In genomic region chr4:176422511-176422910, GRCh38 we compare ENCODE assay signal across 2 cellular contexts.
TF ChIP-seq lines count a peak whose summit lies in the region.

No MANE protein-coding gene starts in this region.

TF ChIP-seq in IMR-90, 13 proteins besides CTCF, POLR2A, EP300 and RAD21:
- TF ChIP-seq MXI1 (IDR thresholded peaks at IDR 0.05; ENCODE audit: borderline replicate concordance, low read depth, low read length) (no peak), USF2 (IDR thresholded peaks at IDR 0.05; ENCODE audit: low read depth, low read length) (no peak), FOS (IDR thresholded peaks at IDR 0.05; ENCODE audit: low read depth, low read length) (no peak), MAZ (IDR thresholded peaks at IDR 0.05; ENCODE audit: borderline replicate concordance, low read depth, low read length) (no peak), NFE2L2 (IDR thresholded peaks at IDR 0.05; ENCODE audit: low read depth, low read length) (no peak), MAFK (IDR thresholded peaks at IDR 0.05; ENCODE audit: low read depth, low read length) (no peak), CHD1 (IDR thresholded peaks at IDR 0.05; ENCODE audit: low read depth, low read length) (no peak), ELK1 (IDR thresholded peaks at IDR 0.05; ENCODE audit: borderline replicate concordance, low read depth, low read length) (no peak), RFX5 (IDR thresholded peaks at IDR 0.05; ENCODE audit: low read depth, low read length) (no peak)

TF ChIP-seq in H1, 55 proteins besides CTCF, POLR2A, EP300 and RAD21:
- TF ChIP-seq RFX5 (IDR thresholded peaks at IDR 0.05; ENCODE audit: borderline replicate concordance, low read depth, low read length) = no peak
- TF ChIP-seq CHD7 (IDR thresholded peaks at IDR 0.05; ENCODE audit: insufficient replicate concordance, low read length) = no peak
- no peak for TF ChIP-seq POLR2AphosphoS5 (IDR thresholded peaks at IDR 0.05; ENCODE audit: low read depth, low read length)
- TF ChIP-seq SRF (IDR thresholded peaks at IDR 0.05; ENCODE audit: low read depth, low read length) = no peak
- no peak for TF ChIP-seq KDM5A (IDR thresholded peaks at IDR 0.05; ENCODE audit: low read length)
- TF ChIP-seq ATF3 (IDR thresholded peaks at IDR 0.05; ENCODE audit: insufficient read depth, low read depth, low read length) = no peak
- TF ChIP-seq FOSL1 (IDR thresholded peaks at IDR 0.05; ENCODE audit: insufficient read depth, low read depth, low read length) = no peak
- TF ChIP-seq NANOG (IDR thresholded peaks at IDR 0.05; ENCODE audit: insufficient read depth, low read depth, low read length, poor library complexity, severe bottlenecking) = no peak
- TF ChIP-seq TAF1 (IDR thresholded peaks at IDR 0.05; ENCODE audit: low read depth, low read length) = no peak
- TF ChIP-seq PHF8 (conservative IDR thresholded peaks at IDR 0.05; ENCODE audit: low read depth, low read length) = no peak
- no peak for TF ChIP-seq EGR1 (IDR thresholded peaks at IDR 0.05; ENCODE audit: borderline replicate concordance, low read depth, low read length)
- no peak for TF ChIP-seq JUND (IDR thresholded peaks at IDR 0.05; ENCODE audit: low read length)
- no peak for TF ChIP-seq SIRT6 (IDR thresholded peaks at IDR 0.05; ENCODE audit: low read length)
- no peak for TF ChIP-seq MAX (IDR thresholded peaks at IDR 0.05)
- TF ChIP-seq MAFK (IDR thresholded peaks at IDR 0.05; ENCODE audit: low read depth, low read length) = no peak
- no peak for TF ChIP-seq SP2 (IDR thresholded peaks at IDR 0.05; ENCODE audit: low read length)
- no peak for TF ChIP-seq USF2 (IDR thresholded peaks at IDR 0.05; ENCODE audit: low read length)
- TF ChIP-seq TBP (IDR thresholded peaks at IDR 0.05; ENCODE audit: low read depth, low read length) = no peak
- no peak for TF ChIP-seq CBX5 (IDR thresholded peaks at IDR 0.05; ENCODE audit: low read depth, low read length)
